Comparison of ENCODE assay signal across 8 cellular contexts in genomic region chr1:50704126-50704525, GRCh38.
DNase-seq lines count a peak whose midpoint lies in the region; ATAC-seq and TF ChIP-seq lines count a peak whose summit lies in the region.

No MANE protein-coding gene starts in this region.

- intact Hi-C loops in body of pancreas (cut with DNase I) (no loop called here), aorta (cut with DNase I) (loop anchor here in 1 of 2 donors (5.0 kb wide), 1 partner anchor 337 kb away; no protein-coding TSS in a partner anchor), posterior vena cava (cut with DNase I) (loop anchor here in 1 of 2 donors (10.0 kb wide), 1 partner anchor 339 kb away; no protein-coding TSS in a partner anchor)

- TF ChIP-seq CTCF in HFF-Myc (IDR thresholded peaks at IDR 0.05; ENCODE audit: low read depth, low read length, missing control alignments) = peak; percentile 75
- TF ChIP-seq CTCF in body of pancreas (IDR thresholded peaks at IDR 0.05) = peak; percentile 22 to 70 (median 64)

- H3K4me1 ChIP-seq in body of pancreas (peaks cover 25% of the 10 kb centered on the region), aorta (ENCODE audit: control insufficient read depth in 1 of 2, insufficient read depth in 2 of 2, low read length in 2 of 2) (peaks cover 0 to 4% of the 10 kb centered on the region in 2 donors)

- H3K4me3 ChIP-seq in HFF-Myc (replicated peaks; ENCODE audit: low read depth, low read length) (no peak overlapping the region), body of pancreas (no peak overlapping the region), aorta (ENCODE audit: low read length in 2 of 2) (no peak overlapping the region)

- H3K9me3 ChIP-seq in body of pancreas = no peaks in the 10 kb centered on the region
- no peaks in the 10 kb centered on the region for H3K9me3 ChIP-seq in aorta (ENCODE audit: control insufficient read depth, low read length)

- no peak for TF ChIP-seq POLR2A in body of pancreas (IDR thresholded peaks at IDR 0.05)

- H3K27ac ChIP-seq in body of pancreas (no peak overlapping the region), aorta (ENCODE audit: low read depth in 1 of 2, low read length in 2 of 2) (no peak overlapping the region)

- H3K27me3 ChIP-seq in body of pancreas = no peaks in the 10 kb centered on the region
- no peaks in the 10 kb centered on the region for H3K27me3 ChIP-seq in aorta (ENCODE audit: control insufficient read depth in 1 of 2, insufficient read depth in 2 of 2, low read length in 1 of 2)

- no peaks in the 10 kb centered on the region for H3K36me3 ChIP-seq in body of pancreas (replicated peaks in 1 of 2; ENCODE audit: insufficient read depth in 1 of 2, low read depth in 2 of 2)
- H3K36me3 ChIP-seq in aorta (ENCODE audit: control insufficient read depth in 1 of 2, insufficient read depth in 2 of 2, low read length in 1 of 2) = no peaks in the 10 kb centered on the region

- WGBS in body of pancreas, 2 donors = 15 to 16% methylated on average over 1 of the region's 1 CpG
- 32 to 50% methylated on average over 1 of the region's 1 CpG for WGBS in aorta, 2 donors

- ATAC-seq in body of pancreas (no peak), aorta (ENCODE audit: low FRiP score) (no peak)

- DNase-seq in DMS153 (lab: John Stamatoyannopoulos, UW) (peak; percentile 16), HFF-Myc (ENCODE audit: extremely low read depth, low read depth) (peak; percentile 6), NCI-H345 treated with DMSO at 0.1 percent for 48 hours (lab: John Stamatoyannopoulos, UW; ENCODE audit: unreplicated experiment) (peak; percentile 49), body of pancreas (peak in 2 of 4 donors; percentile 12 to 17), left kidney (ENCODE audit: low read depth, low spot score) (peak; percentile 60), aorta (no peak), posterior vena cava (ENCODE audit: low spot score) (no peak)
- DNase-seq in NK-92 treated with Interleukin-12 subunit alpha and Interleukin-12 subunit beta, amount 100 ng/mL, for 24 hours (lab: John Stamatoyannopoulos, UW) = no peak

Comparison
In these comparisons a context has a peak if more than half of its experiments do, and no peak if none do; other contexts are left out.
1. DNase-seq: peak in DMS153 (single experiment), HFF-Myc (single experiment), NCI-H345 treated with DMSO at 0.1 percent for 48 hours (single experiment) and left kidney (single experiment); none in NK-92 treated with Interleukin-12 subunit alpha and Interleukin-12 subunit beta, amount 100 ng/mL, for 24 hours (single experiment), aorta (0 of 2) and posterior vena cava (single experiment).